ENCODE assay signal across 19 cellular contexts in genomic region chr6:125015152-125015551, GRCh38. TPM values are rescaled to one million over a fixed set of nuclear protein-coding genes. Genes with fewer than 3 reads are reported as not detected.
DNase-seq lines count a peak whose midpoint lies in the region; ATAC-seq, FAIRE-seq and TF ChIP-seq lines count a peak whose summit lies in the region.
"Had no signal": no experiment of that assay in that cellular context is flagged by ENCODE, and none has a peak within 500 bp of the region (broad histone marks: within the 10 kb centered on the region; RNA-seq: fewer than 3 reads in every experiment).

No MANE protein-coding gene starts in this region.

- no peaks in the 10 kb centered on the region for H3K9me3 ChIP-seq in Panc1 (ENCODE audit: control insufficient read depth, insufficient read depth, low read depth, low read length)
- no peaks in the 10 kb centered on the region for H3K9me3 ChIP-seq in smooth muscle cell (replicated peaks; ENCODE audit: low read depth)

- no peak overlapping the region for H2AFZ ChIP-seq in smooth muscle cell (ENCODE audit: low read depth)

- POLR2A ChIA-PET in Panc1 (lab: Charles Lee), result no interaction called here

- H3K4me3 ChIP-seq in Panc1 (ENCODE audit: low read depth in 2 of 2, low read length in 2 of 2) (no peak overlapping the region), smooth muscle cell (no peak overlapping the region)

- 96% methylated on average over 4 of the region's 4 CpGs for WGBS in smooth muscle cell (ENCODE audit: low lambda C conversion rate)

- in situ Hi-C loops in Panc1 (cut with HindIII; ENCODE audit: low pct_unique_long_range_greater_than_20kb, low sequenced_read_pairs), result no loop called here

- no peak for TF ChIP-seq CTCF in D721Med (IDR thresholded peaks at IDR 0.05; ENCODE audit: insufficient read depth, missing control alignments)
- TF ChIP-seq CTCF in Panc1 (IDR thresholded peaks at IDR 0.05), result no peak
- TF ChIP-seq CTCF in smooth muscle cell (IDR thresholded peaks at IDR 0.05; ENCODE audit: borderline replicate concordance, insufficient read depth, poor library complexity, severe bottlenecking), result no peak

- no peaks in the 10 kb centered on the region for H4K20me1 ChIP-seq in smooth muscle cell (ENCODE audit: low read depth)

- DNase-seq in D721Med (ENCODE audit: insufficient read length, low spot score) (no peak), Panc1 (ENCODE audit: low read depth, low spot score) (no peak), epithelial cell of prostate (ENCODE audit: low read depth, low spot score) (no peak), smooth muscle cell (lab: John Stamatoyannopoulos, UW; ENCODE audit: unreplicated experiment) (no peak), NCI-H345 (lab: John Stamatoyannopoulos, UW) (no peak), iPS-NIHi7 (ENCODE audit: extremely low spot score) (no peak)
- DNase-seq: DMS 273 treated with DMSO at 0.1 percent for 48 hours; GDM1; H7; HFFc6; KBM-7; NCI-H1105; NCI-H2081; NCI-H2171 treated with DMSO at 0.1 percent for 48 hours; NK-92 treated with Interleukin-12 subunit alpha and Interleukin-12 subunit beta, amount 100 ng/mL, for 24 hours; SHP77 treated with DMSO at 0.1 percent for 48 hours had no signal

- H3K79me2 ChIP-seq in smooth muscle cell (ENCODE audit: low read depth), result peaks cover 91% of the 10 kb centered on the region

- ATAC-seq in Panc1 (no peak), HG03469 (IDR thresholded peaks at IDR 0.05; ENCODE audit: unreplicated experiment) (no peak)
- ATAC-seq: SK-N-SH treated with all-trans-retinoic acid at 6 μM for 48 hours had no signal

- intact Hi-C loops in Panc1 (cut with micrococcal nuclease; ENCODE audit: unreplicated experiment), result no loop called here

- H3K4me1 ChIP-seq in Panc1 (ENCODE audit: control insufficient read depth, insufficient read depth, low read length) (peaks cover 3% of the 10 kb centered on the region; the same call in 1 of the 2 replicates), smooth muscle cell (ENCODE audit: low read depth) (peaks cover 21% of the 10 kb centered on the region)

- H3K9ac ChIP-seq in smooth muscle cell (ENCODE audit: low read depth), result no peak overlapping the region

- FAIRE-seq in D721Med (lab: Jason Lieb, UNC), result peak; percentile 82

- no peaks in the 10 kb centered on the region for H3K36me3 ChIP-seq in Panc1 (ENCODE audit: control insufficient read depth, insufficient read depth, low read length)
- no peaks in the 10 kb centered on the region for H3K36me3 ChIP-seq in smooth muscle cell (ENCODE audit: low read depth)

- H3K4me2 ChIP-seq in smooth muscle cell, result peak overlapping the region; percentile 74

- H3K27ac ChIP-seq in Panc1 (ENCODE audit: low read length), result peak overlapping the region; percentile 82; the same call in 1 of the 2 replicates
- peak overlapping the region; percentile 77 for H3K27ac ChIP-seq in epithelial cell of prostate
- H3K27ac ChIP-seq in smooth muscle cell (ENCODE audit: low read depth), result peak overlapping the region; percentile 68

- no TSS peak for BruUV-seq in Panc1 (replicated peaks; lab: Mats Ljungman, UMichigan)

- peaks cover 20% of the 10 kb centered on the region for H3F3A ChIP-seq in smooth muscle cell (ENCODE audit: low read depth)

- CTCF ChIA-PET in Panc1 (lab: Charles Lee), result no interaction called here

- H3K27me3 ChIP-seq in Panc1 (ENCODE audit: control insufficient read depth, insufficient read depth, low read length) (no peaks in the 10 kb centered on the region), smooth muscle cell (ENCODE audit: low read depth) (no peaks in the 10 kb centered on the region)

RNA-seq across cellular contexts. Expression of gene RNF217, which starts 52.9 kb away (rescaled TPM):
- total RNA-seq in Panc1 (2021; ENCODE audit: unreplicated experiment), result 37.7 TPM
- polyA plus RNA-seq in Panc1 (2012; ENCODE audit: insufficient read length), result 10.8 TPM
- 89.7 and 127 TPM in 2 replicates for total RNA-seq in smooth muscle cell
- 15.6 and 25.7 TPM in 2 replicates for polyA plus RNA-seq in smooth muscle cell
- total RNA-seq: OCI-LY7 had no signal
